In genomic region chr7:48202916-48203315, GRCh38 we compare ENCODE assay signal across 1 cellular context. TPM values are rescaled to one million over a fixed set of nuclear protein-coding genes. Genes with fewer than 3 reads are reported as not detected.
"Had no signal": no experiment of that assay in that cellular context is flagged by ENCODE, and none has a peak within 500 bp of the region (broad histone marks: within the 10 kb centered on the region; RNA-seq: fewer than 3 reads in every experiment).

No MANE protein-coding gene starts in this region.

RNA-seq across cellular contexts. Expression of gene ABCA13, which starts 31.7 kb away (rescaled TPM):
- total RNA-seq: NCI-H460 had no signal
